Comparison of ENCODE assay signal across 22 cellular contexts in the genomic region with DNA sequence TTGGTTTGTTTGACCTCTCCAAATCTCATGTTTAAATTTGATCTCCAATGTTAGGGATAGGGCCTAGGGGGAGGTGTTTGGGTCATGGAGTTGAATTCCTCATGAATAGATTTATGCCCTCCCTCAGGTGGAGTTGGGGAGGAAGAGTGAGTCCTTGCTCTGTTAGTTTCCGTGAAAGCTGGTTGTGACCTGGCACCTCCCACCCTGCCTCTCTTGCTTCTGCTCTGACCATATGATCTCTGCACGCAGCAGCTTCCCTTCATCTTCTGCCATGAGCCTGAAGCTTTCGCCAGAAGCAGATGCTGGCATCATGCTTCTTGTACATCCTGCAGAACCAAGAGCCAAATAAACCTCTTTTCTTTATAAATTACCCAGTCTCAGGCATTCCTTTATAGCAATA.
"Had no signal": no experiment of that assay in that cellular context is flagged by ENCODE, and none has a peak within 500 bp of the region (broad histone marks: within the 10 kb centered on the region; RNA-seq: fewer than 3 reads in every experiment).

No MANE protein-coding gene starts in this region.

- H3K9me3 ChIP-seq: esophagus squamous epithelium, prostate gland, transverse colon had no signal

- H3K4me3 ChIP-seq: coronary artery, esophagus squamous epithelium, hepatocyte, prostate gland, transverse colon had no signal

- H3K36me3 ChIP-seq: esophagus squamous epithelium, prostate gland, transverse colon had no signal

- DNase-seq: activated B cell treated with CpG ODN at 0.5 μM for 24 hours; activated CD4-positive, alpha-beta memory T cell treated with anti-CD3 and anti-CD28 coated beads for 36 hours; activated CD4-positive, alpha-beta T cell treated with anti-CD3 and anti-CD28 coated beads for 4 hours; activated naive CD4-positive, alpha-beta T cell treated with Interleukin-2 at 50 U/mL for 16 hours; activated naive CD8-positive, alpha-beta T cell treated with anti-CD3 and anti-CD28 coated beads, Interleukin-2, amount 10 ng/mL, durations not matched to agents 7 days and 5 days; activated T-cell treated with anti-CD3 and anti-CD28 coated beads, Interleukin-2, amount 50 U/mL, for 48 hours; amygdala; cerebellar nuclear complex; esophagus squamous epithelium; foreskin keratinocyte; kidney glomerular epithelial cell; left ventricle myocardium superior; stimulated activated CD4-positive, alpha-beta T cell treated with anti-CD3 and anti-CD28 coated beads, Interleukin-2, amount 100 ng/mL, for 48 hours; stimulated activated CD8-positive, alpha-beta memory T cell treated with anti-CD3 and anti-CD28 coated beads, Interleukin-4, amount 100 ng/mL, for 48 hours; stimulated activated naive B cell treated with anti-CD40 and anti-IgM and Interleukin-4, amounts not matched to agents 10 μg/mL and 1 μg/mL and 100 μg/mL, for 72 hours; T1000; transverse colon had no signal

- H3K9me3 Mint-ChIP-seq: activated B cell treated with CpG ODN at 0.5 μM for 24 hours; activated CD4-positive, alpha-beta memory T cell treated with anti-CD3 and anti-CD28 coated beads for 36 hours; activated naive CD8-positive, alpha-beta T cell treated with anti-CD3 and anti-CD28 coated beads, Interleukin-2, amount 10 ng/mL, durations not matched to agents 7 days and 5 days; nephron; stimulated activated naive B cell treated with anti-CD40 and anti-IgM and Interleukin-4, amounts not matched to agents 10 μg/mL and 1 μg/mL and 100 μg/mL, for 72 hours; T-helper 1 cell treated with Interleukin-12 subunit alpha and Interleukin-12 subunit beta and Interleukin-4 antibody, amounts not matched to agents 30 μg/mL and 1 μg/mL, for 36 hours had no signal

- H3K4me2 ChIP-seq: hepatocyte had no signal

- H3K79me2 ChIP-seq: hepatocyte had no signal

- H3K27me3 Mint-ChIP-seq: activated CD4-positive, alpha-beta memory T cell treated with anti-CD3 and anti-CD28 coated beads for 36 hours; activated naive CD8-positive, alpha-beta T cell treated with anti-CD3 and anti-CD28 coated beads, Interleukin-2, amount 10 ng/mL, durations not matched to agents 7 days and 5 days; stimulated activated naive B cell treated with anti-CD40 and anti-IgM and Interleukin-4, amounts not matched to agents 10 μg/mL and 1 μg/mL and 100 μg/mL, for 72 hours had no signal

- H3K4me3 Mint-ChIP-seq: activated B cell treated with CpG ODN at 0.5 μM for 24 hours; activated CD4-positive, alpha-beta memory T cell treated with anti-CD3 and anti-CD28 coated beads for 36 hours; activated naive CD8-positive, alpha-beta T cell treated with anti-CD3 and anti-CD28 coated beads, Interleukin-2, amount 10 ng/mL, durations not matched to agents 7 days and 5 days; nephron; stimulated activated naive B cell treated with anti-CD40 and anti-IgM and Interleukin-4, amounts not matched to agents 10 μg/mL and 1 μg/mL and 100 μg/mL, for 72 hours; T-helper 1 cell treated with Interleukin-12 subunit alpha and Interleukin-12 subunit beta and Interleukin-4 antibody, amounts not matched to agents 30 μg/mL and 1 μg/mL, for 36 hours had no signal

- H3K27ac ChIP-seq: coronary artery, esophagus squamous epithelium, foreskin keratinocyte, hepatocyte, prostate gland, transverse colon had no signal

- H3K27me3 ChIP-seq: esophagus squamous epithelium, foreskin keratinocyte, hepatocyte, transverse colon had no signal

- H3K36me3 Mint-ChIP-seq: activated CD4-positive, alpha-beta memory T cell treated with anti-CD3 and anti-CD28 coated beads for 36 hours; activated naive CD8-positive, alpha-beta T cell treated with anti-CD3 and anti-CD28 coated beads, Interleukin-2, amount 10 ng/mL, durations not matched to agents 7 days and 5 days; stimulated activated naive B cell treated with anti-CD40 and anti-IgM and Interleukin-4, amounts not matched to agents 10 μg/mL and 1 μg/mL and 100 μg/mL, for 72 hours had no signal

- H3K27ac Mint-ChIP-seq: activated B cell treated with CpG ODN at 0.5 μM for 24 hours; activated CD4-positive, alpha-beta memory T cell treated with anti-CD3 and anti-CD28 coated beads for 36 hours; activated naive CD8-positive, alpha-beta T cell treated with anti-CD3 and anti-CD28 coated beads, Interleukin-2, amount 10 ng/mL, durations not matched to agents 7 days and 5 days; nephron; stimulated activated naive B cell treated with anti-CD40 and anti-IgM and Interleukin-4, amounts not matched to agents 10 μg/mL and 1 μg/mL and 100 μg/mL, for 72 hours; T-helper 1 cell treated with Interleukin-12 subunit alpha and Interleukin-12 subunit beta and Interleukin-4 antibody, amounts not matched to agents 30 μg/mL and 1 μg/mL, for 36 hours had no signal

- ATAC-seq: foreskin keratinocyte; left ventricle myocardium superior; stimulated activated naive B cell treated with anti-CD40 and anti-IgM and Interleukin-4, amounts not matched to agents 10 μg/mL and 1 μg/mL and 100 μg/mL, for 72 hours had no signal

- H2AFZ ChIP-seq: hepatocyte had no signal

- H3K4me1 Mint-ChIP-seq: activated B cell treated with CpG ODN at 0.5 μM for 24 hours; activated naive CD8-positive, alpha-beta T cell treated with anti-CD3 and anti-CD28 coated beads, Interleukin-2, amount 10 ng/mL, durations not matched to agents 7 days and 5 days; stimulated activated naive B cell treated with anti-CD40 and anti-IgM and Interleukin-4, amounts not matched to agents 10 μg/mL and 1 μg/mL and 100 μg/mL, for 72 hours had no signal

- H3K4me1 ChIP-seq: esophagus squamous epithelium, foreskin keratinocyte, prostate gland, transverse colon had no signal
